ENCODE assay signal across 10 cellular contexts in genomic region chr14:93788307-93788556, GRCh38. TPM values are rescaled to one million over a fixed set of nuclear protein-coding genes. Genes with fewer than 3 reads are reported as not detected.
DNase-seq lines count a peak whose midpoint lies in the region; ATAC-seq and TF ChIP-seq lines count a peak whose summit lies in the region.
"Had no signal": no experiment of that assay in that cellular context is flagged by ENCODE, and none has a peak within 500 bp of the region (broad histone marks: within the 10 kb centered on the region; RNA-seq: fewer than 3 reads in every experiment).

Gene PRIMA1, minus strand, starts transcription at chr14:93788485. Its CDS starts 767 bp downstream, at chr14:93787718.

- no peaks in the 10 kb centered on the region for H3K36me3 ChIP-seq in cardiac muscle cell
- H3K36me3 ChIP-seq in naive thymus-derived CD4-positive, alpha-beta T cell (ENCODE audit: control insufficient read depth in 2 of 3, insufficient read depth in 3 of 3, low read length in 3 of 3), result no peaks in the 10 kb centered on the region

- no peak within 1 kb of the TSS for H3K27ac ChIP-seq in cardiac muscle cell
- H3K27ac ChIP-seq in naive thymus-derived CD4-positive, alpha-beta T cell (ENCODE audit: low read depth, low read length), result no peak within 1 kb of the TSS

- intact Hi-C loops in Right ventricle myocardium inferior (cut with DNase I) (no loop called here), cardiac septum (cut with DNase I) (loop anchor here (2.0 to 5.0 kb wide), 3 partner anchors 45 to 133 kb away; no protein-coding TSS in a partner anchor)
- intact Hi-C loops in naive thymus-derived CD4-positive, alpha-beta T cell (cut with micrococcal nuclease), result no loop called here

- no peaks in the 10 kb centered on the region for H3K36me3 Mint-ChIP-seq in osteocyte (ENCODE audit: unreplicated experiment)
- peaks cover 0 to 4% (median 0%) of the 10 kb centered on the region in 5 donors for H3K36me3 Mint-ChIP-seq in naive thymus-derived CD4-positive, alpha-beta T cell
- peaks cover 11% of the 10 kb centered on the region for H3K36me3 Mint-ChIP-seq in HFFc6 (ENCODE audit: low read depth)

- H3K9me3 ChIP-seq in cardiac muscle cell (ENCODE audit: low read depth), result no peaks in the 10 kb centered on the region
- H3K9me3 ChIP-seq in naive thymus-derived CD4-positive, alpha-beta T cell (ENCODE audit: control insufficient read depth in 2 of 3, low read length in 3 of 3), result no peaks in the 10 kb centered on the region

- H3K4me1 ChIP-seq in cardiac muscle cell (ENCODE audit: low read depth), result peaks cover 12% of the 10 kb centered on the region
- no peaks in the 10 kb centered on the region for H3K4me1 ChIP-seq in naive thymus-derived CD4-positive, alpha-beta T cell (ENCODE audit: control insufficient read depth in 2 of 2, insufficient read depth in 2 of 2, low read length in 2 of 2)

- H3K9me3 Mint-ChIP-seq in osteocyte (ENCODE audit: unreplicated experiment) (no peaks in the 10 kb centered on the region), HFFc6 (peaks cover 57% of the 10 kb centered on the region)
- H3K9me3 Mint-ChIP-seq in naive thymus-derived CD4-positive, alpha-beta T cell, result peaks cover 0 to 4% (median 0%) of the 10 kb centered on the region in 11 donors
- H3K9me3 Mint-ChIP-seq: activated B cell treated with CpG ODN at 0.5 μM for 24 hours; central memory CD8-positive, alpha-beta T cell had no signal

- CTCF ChIA-PET in naive thymus-derived CD4-positive, alpha-beta T cell (lab: Charles Lee), result no interaction called here

- peaks cover 38% of the 10 kb centered on the region for H3K27me3 Mint-ChIP-seq in osteocyte (ENCODE audit: unreplicated experiment)
- peaks cover 52 to 71% (median 69%) of the 10 kb centered on the region in 5 donors for H3K27me3 Mint-ChIP-seq in naive thymus-derived CD4-positive, alpha-beta T cell
- peaks cover 2% of the 10 kb centered on the region; the same call in 1 of the 2 replicates for H3K27me3 Mint-ChIP-seq in HFFc6 (ENCODE audit: insufficient read depth)

- H3K27me3 ChIP-seq in cardiac muscle cell, result peaks cover 12% of the 10 kb centered on the region
- H3K27me3 ChIP-seq in naive thymus-derived CD4-positive, alpha-beta T cell (ENCODE audit: control insufficient read depth in 2 of 2, insufficient read depth in 2 of 2, low read length in 2 of 2), result no peaks in the 10 kb centered on the region

- POLR2A ChIA-PET in naive thymus-derived CD4-positive, alpha-beta T cell (lab: Charles Lee), result no interaction called here

- H3K4me1 Mint-ChIP-seq in osteocyte (ENCODE audit: unreplicated experiment), result peaks cover 6% of the 10 kb centered on the region
- peaks cover 0 to 10% (median 4%) of the 10 kb centered on the region in 7 donors for H3K4me1 Mint-ChIP-seq in naive thymus-derived CD4-positive, alpha-beta T cell
- H3K4me1 Mint-ChIP-seq in HFFc6 (ENCODE audit: low read depth), result no peaks in the 10 kb centered on the region
- H3K4me1 Mint-ChIP-seq: central memory CD8-positive, alpha-beta T cell had no signal

- H3K4me3 ChIP-seq in cardiac muscle cell, result peak within 1 kb of the TSS; percentile 37
- H3K4me3 ChIP-seq in naive thymus-derived CD4-positive, alpha-beta T cell (ENCODE audit: low read length), result no peak within 1 kb of the TSS

- TF ChIP-seq CTCF in cardiac muscle cell (IDR thresholded peaks at IDR 0.05; ENCODE audit: low read depth, low read length) (no peak), osteocyte (IDR thresholded peaks at IDR 0.05) (no peak), HFFc6 (IDR thresholded peaks at IDR 0.05) (no peak)

- H3K4me3 Mint-ChIP-seq in osteocyte (ENCODE audit: unreplicated experiment), result peak within 1 kb of the TSS; percentile 10
- H3K4me3 Mint-ChIP-seq in naive thymus-derived CD4-positive, alpha-beta T cell, result peak within 1 kb of the TSS in 1 of 10 donors; percentile 57
- H3K4me3 Mint-ChIP-seq in HFFc6, result no peak within 1 kb of the TSS
- H3K4me3 Mint-ChIP-seq: activated B cell treated with CpG ODN at 0.5 μM for 24 hours; central memory CD8-positive, alpha-beta T cell had no signal

- ATAC-seq in Right ventricle myocardium inferior, result peak; percentile 34
- ATAC-seq in naive thymus-derived CD4-positive, alpha-beta T cell, result no peak

- DNase-seq in Right ventricle myocardium inferior (ENCODE audit: missing footprints), result no peak
- no peak for DNase-seq in cardiac septum (ENCODE audit: low spot score)
- no peak for DNase-seq in cardiac muscle cell (ENCODE audit: low read depth in 1 of 2, low spot score in 1 of 2)
- no peak for DNase-seq in osteocyte (ENCODE audit: extremely low spot score, unreplicated experiment)
- no peak for DNase-seq in occipital lobe (lab: John Stamatoyannopoulos, UW)
- DNase-seq in activated CD4-positive, alpha-beta T cell treated with anti-CD3 and anti-CD28 coated beads for 48 hours, result no peak
- DNase-seq in naive thymus-derived CD4-positive, alpha-beta T cell, result no peak
- DNase-seq in HFFc6, result no peak
- DNase-seq: activated B cell treated with CpG ODN at 0.5 μM for 24 hours had no signal

- no peak within 1 kb of the TSS for H3K27ac Mint-ChIP-seq in osteocyte (ENCODE audit: unreplicated experiment)
- no peak within 1 kb of the TSS for H3K27ac Mint-ChIP-seq in naive thymus-derived CD4-positive, alpha-beta T cell
- H3K27ac Mint-ChIP-seq in HFFc6, result no peak within 1 kb of the TSS
- H3K27ac Mint-ChIP-seq: activated B cell treated with CpG ODN at 0.5 μM for 24 hours had no signal

RNA-seq across cellular contexts. Expression of gene PRIMA1, which starts in this region (rescaled TPM):
- total RNA-seq in Right ventricle myocardium inferior (10.3 TPM), cardiac septum (2.3 TPM), cardiac muscle cell (2.6 and 5.7 TPM in 2 replicates), osteocyte (not detected in 2 replicates), occipital lobe (not detected)
- polyA plus RNA-seq in cardiac muscle cell, result 0.53 and 2.1 TPM in 2 replicates
- total RNA-seq in naive thymus-derived CD4-positive, alpha-beta T cell, result not detected
- polyA plus RNA-seq in naive thymus-derived CD4-positive, alpha-beta T cell, result not detected
- total RNA-seq in HFFc6 (2021; fragmentation: NEBNext Ultra II Directional; extraction: Animal tissue kit (Norgen Biotek cat#: 25700)), result not detected
- total RNA-seq: activated B cell treated with CpG ODN at 0.5 μM for 24 hours had no signal
